ENCODE assay signal across 8 cellular contexts in genomic region chr11:47918882-47919495, GRCh38.
DNase-seq lines count a peak whose midpoint lies in the region; ATAC-seq lines count a peak whose summit lies in the region.

No MANE protein-coding gene starts in this region.

- no peak overlapping the region for H2BK5ac ChIP-seq in trophoblast cell (ENCODE audit: low read depth, low read length, poor library complexity)

- H3K4ac ChIP-seq in trophoblast cell (ENCODE audit: low read depth, low read length): no peak overlapping the region

- ATAC-seq in HG03108 (IDR thresholded peaks at IDR 0.05; ENCODE audit: unreplicated experiment) (no peak), HG02938 (IDR thresholded peaks at IDR 0.05; ENCODE audit: unreplicated experiment) (no peak), HG02571 (IDR thresholded peaks at IDR 0.05; ENCODE audit: unreplicated experiment) (no peak)

- no peak overlapping the region for H3K4me3 ChIP-seq in CD4-positive, alpha-beta memory T cell (ENCODE audit: low read length in 2 of 2)
- H3K4me3 ChIP-seq in trophoblast cell (ENCODE audit: low read depth, low read length): no peak overlapping the region

- no peak overlapping the region for H2BK12ac ChIP-seq in trophoblast cell (ENCODE audit: low read length)

- H3K79me1 ChIP-seq in trophoblast cell (ENCODE audit: low read length): peaks cover 14% of the 10 kb centered on the region

- H3K14ac ChIP-seq in trophoblast cell (ENCODE audit: low read length): no peak overlapping the region

- peaks cover 0 to 2% (median 0%) of the 10 kb centered on the region in 8 donors for H3K9me3 Mint-ChIP-seq in CD4-positive, alpha-beta memory T cell

- H3K9me3 ChIP-seq in CD4-positive, alpha-beta memory T cell (ENCODE audit: control insufficient read depth in 1 of 2, low read length in 2 of 2): no peaks in the 10 kb centered on the region
- H3K9me3 ChIP-seq in trophoblast cell (ENCODE audit: insufficient read depth, low read depth, low read length): no peaks in the 10 kb centered on the region

- no peaks in the 10 kb centered on the region for H3K27me3 Mint-ChIP-seq in CD4-positive, alpha-beta memory T cell

- H3K23ac ChIP-seq in trophoblast cell (ENCODE audit: low read length): no peak overlapping the region

- no peak overlapping the region for H3K27ac ChIP-seq in CD4-positive, alpha-beta memory T cell (ENCODE audit: low read depth, low read length)
- H3K27ac ChIP-seq in trophoblast cell (ENCODE audit: low read depth, low read length): no peak overlapping the region

- no peak overlapping the region for H2AK5ac ChIP-seq in trophoblast cell (ENCODE audit: low read length)

- no peak overlapping the region for H4K8ac ChIP-seq in trophoblast cell (ENCODE audit: low read depth, low read length)

- peaks cover 51 to 80% (median 60%) of the 10 kb centered on the region in 4 donors for H3K4me1 Mint-ChIP-seq in CD4-positive, alpha-beta memory T cell

- peak overlapping the region; percentile 23 for H2BK120ac ChIP-seq in trophoblast cell (ENCODE audit: insufficient read depth, low read length, poor library complexity)

- peaks cover 64% of the 10 kb centered on the region for H3K4me1 ChIP-seq in CD4-positive, alpha-beta memory T cell (ENCODE audit: insufficient read depth, low read length)
- peaks cover 25 to 35% of the 10 kb centered on the region in 2 experiments for H3K4me1 ChIP-seq in trophoblast cell (ENCODE audit: control insufficient read depth in 1 of 2, insufficient read depth in 2 of 2, low read length in 2 of 2)

- no peaks in the 10 kb centered on the region for H3K36me3 Mint-ChIP-seq in CD4-positive, alpha-beta memory T cell

- H3K9ac ChIP-seq in trophoblast cell (ENCODE audit: low read length): no peak overlapping the region

- no peak for DNase-seq in CD4-positive, alpha-beta memory T cell
- DNase-seq in NCI-H226: peak; percentile 39
- peak; percentile 46 for DNase-seq in dermis blood vessel endothelial cell
- peak in 1 of 2 donors; percentile 27 for DNase-seq in trophoblast cell
- no peak for DNase-seq in iPS-NIHi11 (ENCODE audit: low spot score)

- CTCF ChIA-PET in CD4-positive, alpha-beta memory T cell (lab: Charles Lee; ENCODE audit: partially characterized antibody): interaction anchor here (1.5 to 9.1 kb wide), 2 partner anchors 15 to 64 kb away, joined by 7 to 77 read pairs; no protein-coding TSS in a partner anchor

- peak overlapping the region; percentile 28 for H4K91ac ChIP-seq in trophoblast cell (ENCODE audit: low read depth, low read length)

- no peak overlapping the region for H3K4me2 ChIP-seq in trophoblast cell (ENCODE audit: low read length)

- H3K79me2 ChIP-seq in trophoblast cell (ENCODE audit: control insufficient read depth, insufficient read depth, low read length, poor library complexity): no peaks in the 10 kb centered on the region

- no peak overlapping the region for H4K12ac ChIP-seq in trophoblast cell (ENCODE audit: low read depth, low read length)

- no peak overlapping the region for H2AFZ ChIP-seq in trophoblast cell (ENCODE audit: insufficient read depth, low read length, poor library complexity)

- POLR2A ChIA-PET in CD4-positive, alpha-beta memory T cell (lab: Charles Lee; ENCODE audit: partially characterized antibody): interaction anchor here (1.6 kb wide), 1 partner anchor 83 kb away, joined by 5 read pairs; no protein-coding TSS in a partner anchor

- H3K36me3 ChIP-seq in CD4-positive, alpha-beta memory T cell (ENCODE audit: insufficient read depth, low read length): no peaks in the 10 kb centered on the region
- H3K36me3 ChIP-seq in trophoblast cell (ENCODE audit: control insufficient read depth in 1 of 2, insufficient read depth in 2 of 2, low read length in 2 of 2): no peaks in the 10 kb centered on the region

- H3K27me3 ChIP-seq in CD4-positive, alpha-beta memory T cell (ENCODE audit: insufficient read depth, low read length): no peaks in the 10 kb centered on the region
- H3K27me3 ChIP-seq in trophoblast cell (ENCODE audit: insufficient read depth, low read length): no peaks in the 10 kb centered on the region

- peak overlapping the region in 4 of 8 donors; percentile 11 to 89 (median 27) for H3K4me3 Mint-ChIP-seq in CD4-positive, alpha-beta memory T cell

- intact Hi-C loops in CD4-positive, alpha-beta memory T cell (cut with micrococcal nuclease): loop anchor here (5.0 kb wide), 1 partner anchor 57 kb away; no protein-coding TSS in a partner anchor

- H3K18ac ChIP-seq in trophoblast cell (ENCODE audit: low read length): no peak overlapping the region

- H3K27ac Mint-ChIP-seq in CD4-positive, alpha-beta memory T cell: peak overlapping the region; percentile 71 to 99 (median 91)

- WGBS in trophoblast cell (ENCODE audit: extremely low coverage, insufficient coverage, insufficient read length): no CpG with 5 or more reads among the region's 4 CpGs

Comparison
In these comparisons a context has a peak if more than half of its experiments do, and no peak if none do; other contexts are left out.
1. DNase-seq: peak in NCI-H226 (single experiment) and dermis blood vessel endothelial cell (single experiment); none in CD4-positive, alpha-beta memory T cell (0 of 5) and iPS-NIHi11 (single experiment).